1 cellular context compared by ENCODE assay signal in the genomic region with DNA sequence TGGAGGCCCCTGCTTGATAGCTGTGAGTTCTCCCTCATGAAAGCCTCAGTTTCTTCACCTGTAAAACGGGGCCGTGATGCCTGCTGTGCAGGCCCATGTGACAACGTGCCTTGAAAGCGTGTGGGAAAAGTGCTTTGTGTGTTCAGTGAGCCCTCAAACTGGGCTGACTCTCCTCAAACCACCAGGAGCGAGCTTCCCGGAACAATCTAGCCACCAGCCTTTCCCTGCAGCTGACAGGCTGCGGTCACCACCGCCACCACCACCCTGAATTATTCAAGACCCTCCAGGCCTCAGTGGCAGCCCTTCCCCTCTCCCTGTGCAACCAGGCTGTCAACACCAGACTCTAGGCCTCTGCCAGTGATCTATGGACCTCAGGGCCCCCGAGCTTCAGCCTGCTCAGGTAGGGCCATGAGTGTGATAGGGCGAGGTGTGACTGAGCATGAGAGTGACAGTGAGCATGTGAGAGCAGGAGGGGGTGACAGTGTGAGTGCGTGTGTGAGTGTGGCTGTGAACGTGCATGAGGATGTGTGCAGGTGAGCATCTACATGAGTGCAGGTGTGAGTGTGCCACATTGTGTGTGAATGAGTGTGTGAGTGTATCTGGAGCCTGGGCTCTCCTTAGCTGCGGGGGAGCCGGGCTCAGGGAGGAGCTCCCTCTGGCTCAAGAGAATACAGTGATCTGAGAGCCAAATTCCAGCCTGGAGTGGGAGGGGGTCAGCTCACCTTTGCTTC.
TF ChIP-seq lines count a peak whose summit lies in the region.

No MANE protein-coding gene starts in this region.

TF ChIP-seq in HepG2, 621 proteins besides CTCF, POLR2A, EP300 and RAD21 (continued from another document and continues in another):
- TF ChIP-seq, protein P1, sequence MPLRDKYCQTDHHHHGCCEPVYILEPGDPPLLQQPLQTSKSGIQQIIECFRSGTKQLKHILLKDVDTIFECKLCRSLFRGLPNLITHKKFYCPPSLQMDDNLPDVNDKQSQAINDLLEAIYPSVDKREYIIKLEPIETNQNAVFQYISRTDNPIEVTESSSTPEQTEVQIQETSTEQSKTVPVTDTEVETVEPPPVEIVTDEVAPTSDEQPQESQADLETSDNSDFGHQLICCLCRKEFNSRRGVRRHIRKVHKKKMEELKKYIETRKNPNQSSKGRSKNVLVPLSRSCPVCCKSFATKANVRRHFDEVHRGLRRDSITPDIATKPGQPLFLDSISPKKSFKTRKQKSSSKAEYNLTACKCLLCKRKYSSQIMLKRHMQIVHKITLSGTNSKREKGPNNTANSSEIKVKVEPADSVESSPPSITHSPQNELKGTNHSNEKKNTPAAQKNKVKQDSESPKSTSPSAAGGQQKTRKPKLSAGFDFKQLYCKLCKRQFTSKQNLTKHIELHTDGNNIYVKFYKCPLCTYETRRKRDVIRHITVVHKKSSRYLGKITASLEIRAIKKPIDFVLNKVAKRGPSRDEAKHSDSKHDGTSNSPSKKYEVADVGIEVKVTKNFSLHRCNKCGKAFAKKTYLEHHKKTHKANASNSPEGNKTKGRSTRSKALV (CRISPR knock-in tag; IDR thresholded peaks at IDR 0.05) = 0 out of 2 replicates have a peak, but pooled peaks have one; percentile 34
- TF ChIP-seq HNF4G (IDR thresholded peaks at IDR 0.05; ENCODE audit: borderline replicate concordance, low read depth, low read length) = peak; percentile 51; the same call in 1 of the 2 replicates
- peak; percentile 65; the same call in 1 of the 2 replicates for TF ChIP-seq HNF4G (CRISPR knock-in tag; IDR thresholded peaks at IDR 0.05; ENCODE audit: borderline replicate concordance, low read depth)
- peak; percentile 64; the same call in 1 of the 2 replicates for TF ChIP-seq DMAP1 (CRISPR knock-in tag; IDR thresholded peaks at IDR 0.05)
- peak; percentile 70; the same call in 1 of the 2 replicates for TF ChIP-seq ZNF274 (CRISPR knock-in tag; IDR thresholded peaks at IDR 0.05)
- 0 out of 2 replicates have a peak, but pooled peaks have one; percentile 22 for TF ChIP-seq ZNF350 (CRISPR knock-in tag; IDR thresholded peaks at IDR 0.05; ENCODE audit: borderline replicate concordance, low read depth)
- TF ChIP-seq POGZ (CRISPR knock-in tag; IDR thresholded peaks at IDR 0.05) = 0 out of 2 replicates have a peak, but pooled peaks have one; percentile 8
- 0 out of 2 replicates have a peak, but pooled peaks have one; percentile 35 for TF ChIP-seq SOX5 (CRISPR knock-in tag; IDR thresholded peaks at IDR 0.05; ENCODE audit: borderline replicate concordance)
- TF ChIP-seq SKI (IDR thresholded peaks at IDR 0.05; ENCODE audit: partially characterized antibody) = no peak
- TF ChIP-seq ELF3 (CRISPR knock-in tag; IDR thresholded peaks at IDR 0.05) = peak; percentile 65
- TF ChIP-seq POLR2G (IDR thresholded peaks at IDR 0.05; ENCODE audit: low read depth, low read length) = 0 out of 2 replicates have a peak, but pooled peaks have one; percentile 34
- TF ChIP-seq GABPA (IDR thresholded peaks at IDR 0.05; ENCODE audit: low read depth, low read length) = no peak
- TF ChIP-seq GABPA (CRISPR knock-in tag; IDR thresholded peaks at IDR 0.05; ENCODE audit: low read depth) = no peak
- TF ChIP-seq NRL (CRISPR knock-in tag; IDR thresholded peaks at IDR 0.05; ENCODE audit: borderline replicate concordance) = peak; percentile 61; the same call in 1 of the 2 replicates
- TF ChIP-seq RXRB (CRISPR knock-in tag; IDR thresholded peaks at IDR 0.05; ENCODE audit: borderline replicate concordance) = 0 out of 2 replicates have a peak, but pooled peaks have one; percentile 54
- TF ChIP-seq, protein P2, sequence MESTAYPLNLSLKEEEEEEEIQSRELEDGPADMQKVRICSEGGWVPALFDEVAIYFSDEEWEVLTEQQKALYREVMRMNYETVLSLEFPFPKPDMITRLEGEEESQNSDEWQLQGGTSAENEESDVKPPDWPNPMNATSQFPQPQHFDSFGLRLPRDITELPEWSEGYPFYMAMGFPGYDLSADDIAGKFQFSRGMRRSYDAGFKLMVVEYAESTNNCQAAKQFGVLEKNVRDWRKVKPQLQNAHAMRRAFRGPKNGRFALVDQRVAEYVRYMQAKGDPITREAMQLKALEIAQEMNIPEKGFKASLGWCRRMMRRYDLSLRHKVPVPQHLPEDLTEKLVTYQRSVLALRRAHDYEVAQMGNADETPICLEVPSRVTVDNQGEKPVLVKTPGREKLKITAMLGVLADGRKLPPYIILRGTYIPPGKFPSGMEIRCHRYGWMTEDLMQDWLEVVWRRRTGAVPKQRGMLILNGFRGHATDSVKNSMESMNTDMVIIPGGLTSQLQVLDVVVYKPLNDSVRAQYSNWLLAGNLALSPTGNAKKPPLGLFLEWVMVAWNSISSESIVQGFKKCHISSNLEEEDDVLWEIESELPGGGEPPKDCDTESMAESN (CRISPR knock-in tag; conservative IDR thresholded peaks at IDR 0.05) = no peak
- 0 out of 2 replicates have a peak, but pooled peaks have one; percentile 54 for TF ChIP-seq ZNF589 (CRISPR knock-in tag; conservative IDR thresholded peaks at IDR 0.05)
- TF ChIP-seq REPIN1 (CRISPR knock-in tag; IDR thresholded peaks at IDR 0.05; ENCODE audit: borderline replicate concordance, low read depth) = peak; percentile 71; the same call in 1 of the 2 replicates
- TF ChIP-seq KDM2A (CRISPR knock-in tag; IDR thresholded peaks at IDR 0.05; ENCODE audit: borderline replicate concordance, low read depth) = peak; percentile 38; the same call in 1 of the 2 replicates
- TF ChIP-seq ZNF460 (CRISPR knock-in tag; IDR thresholded peaks at IDR 0.05; ENCODE audit: borderline replicate concordance) = no peak
- peak; percentile 31; the same call in 1 of the 2 replicates for TF ChIP-seq SIN3A (IDR thresholded peaks at IDR 0.05; ENCODE audit: borderline replicate concordance, low read depth, low read length)
- TF ChIP-seq ZNF547 (CRISPR knock-in tag; IDR thresholded peaks at IDR 0.05) = peak; percentile 67; the same call in 1 of the 2 replicates
- peak; percentile 4 for TF ChIP-seq XRCC5 (optimal IDR thresholded peaks at IDR 0.05; ENCODE audit: low read length)
- TF ChIP-seq RBM22 (optimal IDR thresholded peaks at IDR 0.05; ENCODE audit: low read length) = no peak
- TF ChIP-seq TBX2 (CRISPR knock-in tag; IDR thresholded peaks at IDR 0.05; ENCODE audit: borderline replicate concordance) = peak; percentile 94
- TF ChIP-seq ZNF224 (CRISPR knock-in tag; IDR thresholded peaks at IDR 0.05) = 0 out of 2 replicates have a peak, but pooled peaks have one; percentile 38
- TF ChIP-seq MXD4 (CRISPR knock-in tag; IDR thresholded peaks at IDR 0.05) = peak; percentile 32; the same call in 1 of the 2 replicates
- TF ChIP-seq FUBP1 (CRISPR knock-in tag; IDR thresholded peaks at IDR 0.05; ENCODE audit: borderline replicate concordance) = no peak
- no peak for TF ChIP-seq KMT2B (CRISPR knock-in tag; IDR thresholded peaks at IDR 0.05)
- TF ChIP-seq, protein P3, sequence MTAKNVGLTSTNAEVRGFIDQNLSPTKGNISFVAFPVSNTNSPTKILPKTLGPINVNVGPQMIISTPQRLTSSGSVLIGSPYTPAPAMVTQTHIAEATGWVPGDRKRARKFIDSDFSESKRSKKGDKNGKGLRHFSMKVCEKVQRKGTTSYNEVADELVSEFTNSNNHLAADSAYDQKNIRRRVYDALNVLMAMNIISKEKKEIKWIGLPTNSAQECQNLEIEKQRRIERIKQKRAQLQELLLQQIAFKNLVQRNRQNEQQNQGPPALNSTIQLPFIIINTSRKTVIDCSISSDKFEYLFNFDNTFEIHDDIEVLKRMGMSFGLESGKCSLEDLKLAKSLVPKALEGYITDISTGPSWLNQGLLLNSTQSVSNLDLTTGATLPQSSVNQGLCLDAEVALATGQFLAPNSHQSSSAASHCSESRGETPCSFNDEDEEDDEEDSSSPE (CRISPR knock-in tag; IDR thresholded peaks at IDR 0.05) = peak; percentile 63
- no peak for TF ChIP-seq KLF13 (CRISPR knock-in tag; IDR thresholded peaks at IDR 0.05)
- TF ChIP-seq SMAD9 (CRISPR knock-in tag; IDR thresholded peaks at IDR 0.05) = no peak
- no peak for TF ChIP-seq FOXA1 (IDR thresholded peaks at IDR 0.05)
- TF ChIP-seq FOXA1 (CRISPR knock-in tag; IDR thresholded peaks at IDR 0.05) = peak; percentile 59; the same call in 1 of the 2 replicates
- peak; percentile 44 for TF ChIP-seq POLR2AphosphoS5 (IDR thresholded peaks at IDR 0.05; ENCODE audit: low read depth, low read length)
- TF ChIP-seq FOXO1 (CRISPR knock-in tag; IDR thresholded peaks at IDR 0.05) = peak; percentile 41; the same call in 1 of the 2 replicates
- 0 out of 2 replicates have a peak, but pooled peaks have one; percentile 56 for TF ChIP-seq ZNF430 (CRISPR knock-in tag; IDR thresholded peaks at IDR 0.05)
- TF ChIP-seq JUNB (CRISPR knock-in tag; IDR thresholded peaks at IDR 0.05; ENCODE audit: borderline replicate concordance) = peak; percentile 53
- no peak for TF ChIP-seq ZNF614 (CRISPR knock-in tag; IDR thresholded peaks at IDR 0.05; ENCODE audit: borderline replicate concordance)
- no peak for TF ChIP-seq HCFC1 (IDR thresholded peaks at IDR 0.05; ENCODE audit: low read depth, low read length)
- peak; percentile 8 for TF ChIP-seq NCOA2 (CRISPR knock-in tag; IDR thresholded peaks at IDR 0.05)
- TF ChIP-seq ZNF331 (CRISPR knock-in tag; IDR thresholded peaks at IDR 0.05) = peak; percentile 62; the same call in 1 of the 2 replicates
- peak; percentile 89; the same call in 1 of the 2 replicates for TF ChIP-seq ZNF563 (CRISPR knock-in tag; IDR thresholded peaks at IDR 0.05)
- TF ChIP-seq KLF16 (CRISPR knock-in tag; IDR thresholded peaks at IDR 0.05) = no peak
- no peak for TF ChIP-seq ZNF234 (CRISPR knock-in tag; conservative IDR thresholded peaks at IDR 0.05)
- TF ChIP-seq ZNF550 (CRISPR knock-in tag; IDR thresholded peaks at IDR 0.05; ENCODE audit: borderline replicate concordance) = peak; percentile 8; the same call in 1 of the 2 replicates
- TF ChIP-seq, protein P4, sequence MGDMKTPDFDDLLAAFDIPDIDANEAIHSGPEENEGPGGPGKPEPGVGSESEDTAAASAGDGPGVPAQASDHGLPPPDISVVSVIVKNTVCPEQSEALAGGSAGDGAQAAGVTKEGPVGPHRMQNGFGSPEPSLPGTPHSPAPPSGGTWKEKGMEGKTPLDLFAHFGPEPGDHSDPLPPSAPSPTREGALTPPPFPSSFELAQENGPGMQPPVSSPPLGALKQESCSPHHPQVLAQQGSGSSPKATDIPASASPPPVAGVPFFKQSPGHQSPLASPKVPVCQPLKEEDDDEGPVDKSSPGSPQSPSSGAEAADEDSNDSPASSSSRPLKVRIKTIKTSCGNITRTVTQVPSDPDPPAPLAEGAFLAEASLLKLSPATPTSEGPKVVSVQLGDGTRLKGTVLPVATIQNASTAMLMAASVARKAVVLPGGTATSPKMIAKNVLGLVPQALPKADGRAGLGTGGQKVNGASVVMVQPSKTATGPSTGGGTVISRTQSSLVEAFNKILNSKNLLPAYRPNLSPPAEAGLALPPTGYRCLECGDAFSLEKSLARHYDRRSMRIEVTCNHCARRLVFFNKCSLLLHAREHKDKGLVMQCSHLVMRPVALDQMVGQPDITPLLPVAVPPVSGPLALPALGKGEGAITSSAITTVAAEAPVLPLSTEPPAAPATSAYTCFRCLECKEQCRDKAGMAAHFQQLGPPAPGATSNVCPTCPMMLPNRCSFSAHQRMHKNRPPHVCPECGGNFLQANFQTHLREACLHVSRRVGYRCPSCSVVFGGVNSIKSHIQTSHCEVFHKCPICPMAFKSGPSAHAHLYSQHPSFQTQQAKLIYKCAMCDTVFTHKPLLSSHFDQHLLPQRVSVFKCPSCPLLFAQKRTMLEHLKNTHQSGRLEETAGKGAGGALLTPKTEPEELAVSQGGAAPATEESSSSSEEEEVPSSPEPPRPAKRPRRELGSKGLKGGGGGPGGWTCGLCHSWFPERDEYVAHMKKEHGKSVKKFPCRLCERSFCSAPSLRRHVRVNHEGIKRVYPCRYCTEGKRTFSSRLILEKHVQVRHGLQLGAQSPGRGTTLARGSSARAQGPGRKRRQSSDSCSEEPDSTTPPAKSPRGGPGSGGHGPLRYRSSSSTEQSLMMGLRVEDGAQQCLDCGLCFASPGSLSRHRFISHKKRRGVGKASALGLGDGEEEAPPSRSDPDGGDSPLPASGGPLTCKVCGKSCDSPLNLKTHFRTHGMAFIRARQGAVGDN (CRISPR knock-in tag; IDR thresholded peaks at IDR 0.05) = peak; percentile 100
- TF ChIP-seq ZNF670 (CRISPR knock-in tag; IDR thresholded peaks at IDR 0.05; ENCODE audit: borderline replicate concordance) = no peak
- TF ChIP-seq ETV5 (CRISPR knock-in tag; IDR thresholded peaks at IDR 0.05; ENCODE audit: borderline replicate concordance) = no peak
- TF ChIP-seq ZNF549 (CRISPR knock-in tag; IDR thresholded peaks at IDR 0.05) = no peak
- peak; percentile 74 for TF ChIP-seq TEAD3 (CRISPR knock-in tag; optimal IDR thresholded peaks at IDR 0.05; ENCODE audit: borderline replicate concordance)
- TF ChIP-seq, protein P5, sequence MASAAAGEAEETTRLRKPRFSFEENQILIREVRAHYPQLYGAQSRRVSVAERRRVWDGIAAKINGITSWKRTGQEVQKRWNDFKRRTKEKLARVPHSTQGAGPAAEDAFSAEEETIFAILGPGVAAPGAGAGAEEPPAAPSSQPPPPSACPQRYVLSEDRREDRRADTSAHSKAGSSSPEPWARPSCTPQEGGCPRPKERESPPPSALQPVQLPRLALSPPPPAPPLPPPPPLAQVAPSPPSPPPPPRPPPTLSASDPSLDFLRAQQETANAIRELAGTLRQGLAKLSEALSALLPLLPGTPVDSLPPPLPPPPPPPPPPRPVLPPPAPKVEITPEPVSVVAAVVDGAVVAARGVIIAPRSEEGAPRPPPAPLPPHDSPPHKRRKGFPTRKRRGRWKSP (CRISPR knock-in tag; IDR thresholded peaks at IDR 0.05) = 0 out of 2 replicates have a peak, but pooled peaks have one; percentile 71
- TF ChIP-seq MXI1 (IDR thresholded peaks at IDR 0.05; ENCODE audit: borderline replicate concordance, low read depth, low read length) = peak; percentile 28; the same call in 1 of the 3 replicates
